24 cellular contexts compared by ENCODE assay signal in genomic region chr13:80314711-80315505, GRCh38.
"Had no signal": no experiment of that assay in that cellular context is flagged by ENCODE, and none has a peak within 500 bp of the region (broad histone marks: within the 10 kb centered on the region; RNA-seq: fewer than 3 reads in every experiment).

No MANE protein-coding gene starts in this region.

- H3K27me3 ChIP-seq: esophagus squamous epithelium, foreskin keratinocyte, hepatocyte, neural progenitor cell, pancreas, suprapubic skin, thyroid gland, upper lobe of left lung, uterus had no signal

- H3K9me3 ChIP-seq: esophagus squamous epithelium, lower lobe of right lung, pancreas, suprapubic skin, thyroid gland, upper lobe of left lung, uterus had no signal

- H3K4me1 ChIP-seq: esophagus squamous epithelium, foreskin keratinocyte, lower lobe of right lung, pancreas, suprapubic skin, thyroid gland, upper lobe of left lung, uterus had no signal

- DNase-seq: esophagus squamous epithelium; foreskin keratinocyte; head of caudate nucleus; kidney; left cardiac atrium; left ventricle myocardium inferior; lower lobe of right lung; natural killer cell; occipital lobe; pancreas; right cardiac atrium; stimulated activated CD4-positive, alpha-beta T cell treated with anti-CD3 and anti-CD28 coated beads, Interleukin-2, amount 100 ng/mL, for 48 hours; stimulated activated naive CD4-positive, alpha-beta T cell treated with Interleukin-2 at 50 U/mL for 16 hours; thyroid gland; upper lobe of left lung; uterus had no signal

- H3K36me3 ChIP-seq: esophagus squamous epithelium, lower lobe of right lung, neural progenitor cell, pancreas, suprapubic skin, thyroid gland, upper lobe of left lung, uterus had no signal

- ATAC-seq: foreskin keratinocyte, left cardiac atrium, lower lobe of right lung, natural killer cell, pancreas, right cardiac atrium had no signal

- H3K4me3 ChIP-seq: esophagus squamous epithelium, hepatocyte, left ventricle myocardium inferior, lower lobe of right lung, neural progenitor cell, pancreas, smooth muscle cell, suprapubic skin, thyroid gland, upper lobe of left lung, uterus had no signal

- H3K27ac Mint-ChIP-seq: dendritic cell treated with granulocyte-macrophage colony-stimulating factor and Interleukin-4, amounts not matched to agents 40 ng/mL and 50 ng/mL, for 4 days; memory B cell; mesothelial cell of epicardium; natural killer cell; neural progenitor cell; progenitor cell of endocrine pancreas had no signal

- H3K4me1 Mint-ChIP-seq: memory B cell, natural killer cell had no signal

- H3K27ac ChIP-seq: esophagus squamous epithelium, foreskin keratinocyte, hepatocyte, left ventricle myocardium inferior, lower lobe of right lung, neural progenitor cell, pancreas, suprapubic skin, thyroid gland, upper lobe of left lung, uterus had no signal

- H3K4me3 Mint-ChIP-seq: dendritic cell treated with granulocyte-macrophage colony-stimulating factor and Interleukin-4, amounts not matched to agents 40 ng/mL and 50 ng/mL, for 4 days; memory B cell; mesothelial cell of epicardium; natural killer cell; neural progenitor cell had no signal

- H3K36me3 Mint-ChIP-seq: memory B cell, natural killer cell had no signal

- H3K27me3 Mint-ChIP-seq: dendritic cell treated with granulocyte-macrophage colony-stimulating factor and Interleukin-4, amounts not matched to agents 40 ng/mL and 50 ng/mL, for 4 days; memory B cell; progenitor cell of endocrine pancreas had no signal

- H3K9me3 Mint-ChIP-seq: natural killer cell had no signal
